In genomic region chr6:13307508-13307995, GRCh38 we compare ENCODE assay signal across 12 cellular contexts. TPM values are rescaled to one million over a fixed set of nuclear protein-coding genes. Genes with fewer than 3 reads are reported as not detected.
A peak's percentile ranks its signal among the peaks of the same experiment; 100 is the strongest.
DNase-seq lines count a peak whose midpoint lies in the region; ATAC-seq and TF ChIP-seq lines count a peak whose summit lies in the region.
"Had no signal": no experiment of that assay in that cellular context is flagged by ENCODE, and none has a peak within 500 bp of the region (broad histone marks: within the 10 kb centered on the region; RNA-seq: fewer than 3 reads in every experiment).

No MANE protein-coding gene starts in this region.

- no peaks in the 10 kb centered on the region for H3K36me3 ChIP-seq in prostate gland

- H3K9me3 ChIP-seq in prostate gland, result no peaks in the 10 kb centered on the region

- H3K27ac ChIP-seq in prostate gland, result no peak overlapping the region

- H3K27ac Mint-ChIP-seq in activated CD8-positive, alpha-beta T cell treated with anti-CD3 and anti-CD28 coated beads, Interleukin-2, amount 10 ng/mL, durations not matched to agents 7 days and 5 days, result no peak overlapping the region
- no peak overlapping the region for H3K27ac Mint-ChIP-seq in activated CD8-positive, alpha-beta T cell treated with anti-CD3 and anti-CD28 coated beads for 36 hours
- peak overlapping the region; percentile 65 to 76 (median 69) for H3K27ac Mint-ChIP-seq in nephron
- H3K27ac Mint-ChIP-seq: brain; T-helper 1 cell treated with Interleukin-12 subunit alpha and Interleukin-12 subunit beta and Interleukin-4 antibody, amounts not matched to agents 30 μg/mL and 1 μg/mL, for 36 hours had no signal

- POLR2A ChIA-PET in activated CD8-positive, alpha-beta T cell treated with anti-CD3 and anti-CD28 coated beads, Interleukin-2, amount 10 ng/mL, durations not matched to agents 7 days and 5 days (lab: Charles Lee), result no interaction called here
- POLR2A ChIA-PET in activated CD8-positive, alpha-beta T cell treated with anti-CD3 and anti-CD28 coated beads for 36 hours (lab: Charles Lee), result no interaction called here

- H3K27me3 Mint-ChIP-seq in activated CD8-positive, alpha-beta T cell treated with anti-CD3 and anti-CD28 coated beads, Interleukin-2, amount 10 ng/mL, durations not matched to agents 7 days and 5 days (ENCODE audit: low read depth), result no peaks in the 10 kb centered on the region
- no peaks in the 10 kb centered on the region for H3K27me3 Mint-ChIP-seq in activated CD8-positive, alpha-beta T cell treated with anti-CD3 and anti-CD28 coated beads for 36 hours
- no peaks in the 10 kb centered on the region for H3K27me3 Mint-ChIP-seq in nephron (ENCODE audit: low read depth)
- H3K27me3 Mint-ChIP-seq: brain had no signal

- no peaks in the 10 kb centered on the region for H3K27me3 ChIP-seq in prostate gland (replicated peaks; ENCODE audit: insufficient read depth)

- no peak for TF ChIP-seq CTCF in activated CD8-positive, alpha-beta T cell treated with anti-CD3 and anti-CD28 coated beads for 36 hours (IDR thresholded peaks at IDR 0.05)
- TF ChIP-seq CTCF in nephron (IDR thresholded peaks at IDR 0.05; ENCODE audit: unreplicated experiment in 3 of 3), result no peak
- TF ChIP-seq CTCF in prostate gland (IDR thresholded peaks at IDR 0.05), result no peak

- DNase-seq in activated CD8-positive, alpha-beta T cell treated with anti-CD3 and anti-CD28 coated beads, Interleukin-2, amount 10 ng/mL, durations not matched to agents 7 days and 5 days, result peak; percentile 9
- DNase-seq in activated CD8-positive, alpha-beta T cell treated with anti-CD3 and anti-CD28 coated beads for 36 hours, result no peak
- DNase-seq in LHCN-M2 (ENCODE audit: low read depth) (peak; percentile 59), dermis blood vessel endothelial cell (peak; percentile 85), prostate gland (ENCODE audit: low spot score) (no peak), NCI-H2227 (lab: John Stamatoyannopoulos, UW; ENCODE audit: unreplicated experiment) (no peak)
- DNase-seq: NCI-H1105, NCI-H774 had no signal

- ATAC-seq in activated CD8-positive, alpha-beta T cell treated with anti-CD3 and anti-CD28 coated beads, Interleukin-2, amount 10 ng/mL, durations not matched to agents 7 days and 5 days, result no peak
- ATAC-seq in activated CD8-positive, alpha-beta T cell treated with anti-CD3 and anti-CD28 coated beads for 36 hours, result no peak
- no peak for ATAC-seq in HG02852 (IDR thresholded peaks at IDR 0.05; ENCODE audit: unreplicated experiment)

- no peaks in the 10 kb centered on the region for H3K9me3 Mint-ChIP-seq in activated CD8-positive, alpha-beta T cell treated with anti-CD3 and anti-CD28 coated beads, Interleukin-2, amount 10 ng/mL, durations not matched to agents 7 days and 5 days (ENCODE audit: insufficient read depth)
- H3K9me3 Mint-ChIP-seq in activated CD8-positive, alpha-beta T cell treated with anti-CD3 and anti-CD28 coated beads for 36 hours, result peaks cover 2% of the 10 kb centered on the region
- H3K9me3 Mint-ChIP-seq in nephron, result no peaks in the 10 kb centered on the region
- H3K9me3 Mint-ChIP-seq: brain; T-helper 1 cell treated with Interleukin-12 subunit alpha and Interleukin-12 subunit beta and Interleukin-4 antibody, amounts not matched to agents 30 μg/mL and 1 μg/mL, for 36 hours had no signal

- no peak overlapping the region for H3K4me3 Mint-ChIP-seq in activated CD8-positive, alpha-beta T cell treated with anti-CD3 and anti-CD28 coated beads, Interleukin-2, amount 10 ng/mL, durations not matched to agents 7 days and 5 days
- no peak overlapping the region for H3K4me3 Mint-ChIP-seq in activated CD8-positive, alpha-beta T cell treated with anti-CD3 and anti-CD28 coated beads for 36 hours
- no peak overlapping the region for H3K4me3 Mint-ChIP-seq in nephron
- H3K4me3 Mint-ChIP-seq: brain; T-helper 1 cell treated with Interleukin-12 subunit alpha and Interleukin-12 subunit beta and Interleukin-4 antibody, amounts not matched to agents 30 μg/mL and 1 μg/mL, for 36 hours had no signal

- H3K4me1 ChIP-seq in prostate gland (replicated peaks), result no peaks in the 10 kb centered on the region

- H3K4me1 Mint-ChIP-seq in activated CD8-positive, alpha-beta T cell treated with anti-CD3 and anti-CD28 coated beads, Interleukin-2, amount 10 ng/mL, durations not matched to agents 7 days and 5 days (ENCODE audit: low read depth), result peaks cover 18% of the 10 kb centered on the region
- H3K4me1 Mint-ChIP-seq in activated CD8-positive, alpha-beta T cell treated with anti-CD3 and anti-CD28 coated beads for 36 hours (ENCODE audit: low read depth), result peaks cover 34% of the 10 kb centered on the region
- H3K4me1 Mint-ChIP-seq in nephron, result peaks cover 19% of the 10 kb centered on the region

- H3K4me3 ChIP-seq in prostate gland, result no peak overlapping the region

- TF ChIP-seq POLR2A in prostate gland (IDR thresholded peaks at IDR 0.05), result no peak

- peaks cover 56% of the 10 kb centered on the region for H3K36me3 Mint-ChIP-seq in activated CD8-positive, alpha-beta T cell treated with anti-CD3 and anti-CD28 coated beads, Interleukin-2, amount 10 ng/mL, durations not matched to agents 7 days and 5 days (ENCODE audit: low read depth)
- peaks cover 42% of the 10 kb centered on the region for H3K36me3 Mint-ChIP-seq in activated CD8-positive, alpha-beta T cell treated with anti-CD3 and anti-CD28 coated beads for 36 hours (ENCODE audit: low read depth)
- peaks cover 77% of the 10 kb centered on the region for H3K36me3 Mint-ChIP-seq in nephron (ENCODE audit: low read depth)

- intact Hi-C loops in activated CD8-positive, alpha-beta T cell treated with anti-CD3 and anti-CD28 coated beads for 36 hours (cut with micrococcal nuclease), result no loop called here
- intact Hi-C loops in prostate gland (cut with DNase I), result no loop called here

- 86% methylated on average over 7 of the region's 7 CpGs for WGBS in prostate gland

- CTCF ChIA-PET in activated CD8-positive, alpha-beta T cell treated with anti-CD3 and anti-CD28 coated beads, Interleukin-2, amount 10 ng/mL, durations not matched to agents 7 days and 5 days (lab: Charles Lee), result no interaction called here
- CTCF ChIA-PET in activated CD8-positive, alpha-beta T cell treated with anti-CD3 and anti-CD28 coated beads for 36 hours (lab: Charles Lee), result no interaction called here

RNA-seq across cellular contexts. Expression of gene TBC1D7, which starts 20.8 kb away (rescaled TPM):
- 10 to 100 TPM; 25.2 to 30.3 TPM for total RNA-seq in activated CD8-positive, alpha-beta T cell treated with anti-CD3 and anti-CD28 coated beads, Interleukin-2, amount 10 ng/mL, durations not matched to agents 7 days and 5 days
- 10 to 100 TPM; 21.3 to 23.8 TPM for total RNA-seq in activated CD8-positive, alpha-beta T cell treated with anti-CD3 and anti-CD28 coated beads for 36 hours
- total RNA-seq in LHCN-M2 (2014; rRNA removed) (10.6 and 18.1 TPM in 2 replicates), dermis blood vessel endothelial cell (15.0 and 16.6 TPM in 2 replicates), prostate gland (10 to 100 TPM; 11.6 to 27.9 TPM)
- polyA plus RNA-seq in LHCN-M2 (2012), result 22.1 TPM

Comparison
In these comparisons a context has a peak if more than half of its experiments do, and no peak if none do; other contexts are left out.
1. DNase-seq: peak in activated CD8-positive, alpha-beta T cell treated with anti-CD3 and anti-CD28 coated beads, Interleukin-2, amount 10 ng/mL, durations not matched to agents 7 days and 5 days (single experiment), LHCN-M2 (single experiment) and dermis blood vessel endothelial cell (single experiment); none in activated CD8-positive, alpha-beta T cell treated with anti-CD3 and anti-CD28 coated beads for 36 hours (single experiment), prostate gland (single experiment) and NCI-H2227 (single experiment).
2. H3K27ac Mint-ChIP-seq: peak in nephron (3 of 3); none in activated CD8-positive, alpha-beta T cell treated with anti-CD3 and anti-CD28 coated beads, Interleukin-2, amount 10 ng/mL, durations not matched to agents 7 days and 5 days (single experiment) and activated CD8-positive, alpha-beta T cell treated with anti-CD3 and anti-CD28 coated beads for 36 hours (single experiment).